In the genomic region with DNA sequence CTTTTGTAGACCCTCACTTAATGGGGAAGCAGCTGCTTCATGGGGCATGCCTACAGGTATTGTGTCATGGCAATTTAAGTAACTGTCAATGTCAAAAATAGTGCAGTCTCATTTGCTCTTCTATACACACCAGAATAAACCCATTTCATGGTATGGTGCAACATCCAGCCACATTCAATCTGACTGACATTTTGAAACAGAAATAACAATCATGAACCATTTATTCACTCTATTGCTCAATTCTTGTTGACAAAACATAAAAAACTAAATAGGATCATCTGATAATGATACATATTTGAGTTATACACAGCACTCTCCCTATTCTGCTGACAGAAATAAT, we compare ENCODE assay signal across 1 cellular context.
TF ChIP-seq lines count a peak whose summit lies in the region.

No MANE protein-coding gene starts in this region.

TF ChIP-seq in A549, 52 proteins besides CTCF, POLR2A, EP300 and RAD21 (continued from another document):
- TF ChIP-seq, protein P1, sequence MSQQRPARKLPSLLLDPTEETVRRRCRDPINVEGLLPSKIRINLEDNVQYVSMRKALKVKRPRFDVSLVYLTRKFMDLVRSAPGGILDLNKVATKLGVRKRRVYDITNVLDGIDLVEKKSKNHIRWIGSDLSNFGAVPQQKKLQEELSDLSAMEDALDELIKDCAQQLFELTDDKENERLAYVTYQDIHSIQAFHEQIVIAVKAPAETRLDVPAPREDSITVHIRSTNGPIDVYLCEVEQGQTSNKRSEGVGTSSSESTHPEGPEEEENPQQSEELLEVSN (IDR thresholded peaks at IDR 0.05; ENCODE audit: borderline replicate concordance, low read depth), result no peak
- no peak for TF ChIP-seq HOXB13 (CRISPR knock-in tag; IDR thresholded peaks at IDR 0.05; ENCODE audit: low read depth)
- TF ChIP-seq REST (IDR thresholded peaks at IDR 0.05), result no peak
- TF ChIP-seq FOXS1 (CRISPR knock-in tag; IDR thresholded peaks at IDR 0.05), result no peak
- TF ChIP-seq MAZ (IDR thresholded peaks at IDR 0.05; ENCODE audit: borderline replicate concordance, low read depth, low read length), result no peak
- TF ChIP-seq ZSCAN20 (CRISPR knock-in tag; IDR thresholded peaks at IDR 0.05), result no peak
- no peak for TF ChIP-seq HES2 (IDR thresholded peaks at IDR 0.05)
- no peak for TF ChIP-seq JUN (IDR thresholded peaks at IDR 0.05)
- TF ChIP-seq ATOH8 (CRISPR knock-in tag; IDR thresholded peaks at IDR 0.05; ENCODE audit: low read depth), result no peak
- TF ChIP-seq ZFP36 (IDR thresholded peaks at IDR 0.05; ENCODE audit: borderline replicate concordance, partially characterized antibody), result no peak
- no peak for TF ChIP-seq ZC3H11A (IDR thresholded peaks at IDR 0.05)
